In the genomic region with DNA sequence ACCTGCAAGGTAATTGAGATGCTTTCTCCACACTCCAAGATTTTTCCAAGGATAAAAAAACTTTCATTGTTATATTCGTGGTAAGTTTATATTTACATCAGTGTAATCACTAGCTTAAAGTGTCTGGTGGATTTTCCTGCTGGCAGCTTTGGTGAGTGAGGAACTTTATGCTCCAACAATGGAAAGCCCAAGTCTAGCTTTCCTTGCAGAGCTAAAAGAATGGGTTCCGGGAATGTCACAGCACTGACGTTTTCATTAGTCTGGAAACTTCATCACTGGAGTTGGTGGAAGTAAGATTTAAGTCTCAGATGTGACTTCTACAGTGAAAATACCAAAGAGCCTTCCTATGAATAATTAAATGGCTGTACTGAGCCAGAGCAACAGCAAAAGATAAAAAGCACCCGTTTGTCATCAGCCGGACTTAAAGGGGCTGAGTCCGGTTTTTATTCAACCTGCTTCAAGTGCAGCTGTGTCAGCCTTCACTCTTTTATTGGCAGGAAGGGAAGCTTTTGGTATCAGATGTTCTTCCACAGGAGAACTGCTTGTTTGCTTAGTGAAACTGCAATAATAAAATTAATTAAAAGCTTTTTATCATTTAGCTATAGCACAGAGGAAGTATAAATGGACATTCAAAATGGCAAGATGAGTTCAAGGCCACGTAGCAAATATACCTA, we compare ENCODE assay signal across 17 cellular contexts. TPM values are rescaled to one million over a fixed set of nuclear protein-coding genes. Genes with fewer than 3 reads are reported as not detected.
DNase-seq lines count a peak whose midpoint lies in the region; ATAC-seq, FAIRE-seq and TF ChIP-seq lines count a peak whose summit lies in the region.
"Had no signal": no experiment of that assay in that cellular context is flagged by ENCODE, and none has a peak within 500 bp of the region (broad histone marks: within the 10 kb centered on the region; RNA-seq: fewer than 3 reads in every experiment).

No MANE protein-coding gene starts in this region.

- H2AFZ ChIP-seq in HepG2 (ENCODE audit: low read length) (peak overlapping the region; percentile 55), hepatocyte (peak overlapping the region; percentile 29)

- no peak for TF ChIP-seq CTCF in HepG2 (CRISPR knock-in tag; IDR thresholded peaks at IDR 0.05)
- no peak for TF ChIP-seq CTCF in right lobe of liver (IDR thresholded peaks at IDR 0.05)
- TF ChIP-seq CTCF in hepatocyte (IDR thresholded peaks at IDR 0.05; ENCODE audit: poor library complexity) = no peak

- H3K79me2 ChIP-seq in HepG2 (ENCODE audit: insufficient read depth, low read length) (no peaks in the 10 kb centered on the region), hepatocyte (no peaks in the 10 kb centered on the region)

- no peak; the same call in 2 of the 3 replicates for ATAC-seq in HepG2
- no peak for ATAC-seq in right lobe of liver
- ATAC-seq in GM19351 (IDR thresholded peaks at IDR 0.05; ENCODE audit: unreplicated experiment) = no peak
- no peak for ATAC-seq in HG03095 (IDR thresholded peaks at IDR 0.05; ENCODE audit: unreplicated experiment)
- no peak for ATAC-seq in GM21526 (IDR thresholded peaks at IDR 0.05; ENCODE audit: low FRiP score, unreplicated experiment)
- ATAC-seq: activated CD8-positive, alpha-beta memory T cell treated with anti-CD3 and anti-CD28 coated beads, Interleukin-2, amount 10 ng/mL, durations not matched to agents 7 days and 5 days; natural killer cell treated with Interleukin-12 subunit alpha and Interleukin-12 subunit beta and Interleukin-15 and Interleukin-18, amount 100 ng/mL, for 72 hours had no signal

- POLR2A ChIA-PET in HepG2 (lab: Yijun Ruan, JAX) = interaction anchor here (1.5 kb wide), 1 partner anchor 47 kb away, joined by 4 read pairs; a partner anchor contains a TSS

- H3K9me2 ChIP-seq in hepatocyte (replicated peaks; ENCODE audit: insufficient read depth) = no peaks in the 10 kb centered on the region

- H3K27me3 ChIP-seq in HepG2 (ENCODE audit: control insufficient read depth in 1 of 2, insufficient read depth in 2 of 2, low read length in 2 of 2) = no peaks in the 10 kb centered on the region
- H3K27me3 ChIP-seq in right lobe of liver = no peaks in the 10 kb centered on the region
- H3K27me3 ChIP-seq in hepatocyte = no peaks in the 10 kb centered on the region

- FAIRE-seq in HepG2 (lab: Jason Lieb, UNC) = no peak
- FAIRE-seq: endometrium, G401.6, GM12891 had no signal

- H3K9me3 ChIP-seq in HepG2 (ENCODE audit: low read length) = no peaks in the 10 kb centered on the region
- H3K9me3 ChIP-seq in right lobe of liver = no peaks in the 10 kb centered on the region
- H3K9me3 ChIP-seq in hepatocyte (ENCODE audit: low read depth) = no peaks in the 10 kb centered on the region

- no peak for TF ChIP-seq EP300 in HepG2 (IDR thresholded peaks at IDR 0.05; ENCODE audit: low read depth in 2 of 2, low read length in 2 of 2)
- no peak for TF ChIP-seq EP300 in HepG2 (CRISPR knock-in tag; IDR thresholded peaks at IDR 0.05; ENCODE audit: borderline replicate concordance)

- no TSS peak for BruUV-seq in HepG2 (replicated peaks; lab: Mats Ljungman, UMichigan)

- intact Hi-C loops in HepG2 (cut with micrococcal nuclease; ENCODE audit: unreplicated experiment) = no loop called here
- intact Hi-C loops in right lobe of liver (cut with DNase I) = no loop called here

- in situ Hi-C loops in HepG2 (cut with HindIII; ENCODE audit: extremely low pct_ligation_motif_present, low pct_unique_long_range_greater_than_20kb) = no loop called here

- CTCF ChIA-PET in HepG2 (lab: Yijun Ruan, JAX; ENCODE audit: low intra/inter-chr PET ratio, low total read pairs) = no interaction called here

- no peak overlapping the region for H3K4me3 ChIP-seq in HepG2 (replicated peaks in 1 of 3; ENCODE audit: insufficient read depth in 1 of 3, low read depth in 2 of 3, low read length in 3 of 3)
- H3K4me3 ChIP-seq in right lobe of liver = no peak overlapping the region
- no peak overlapping the region for H3K4me3 ChIP-seq in hepatocyte

- peaks cover 29% of the 10 kb centered on the region for H3K4me1 ChIP-seq in HepG2 (ENCODE audit: insufficient read depth, low read length)
- no peaks in the 10 kb centered on the region for H3K4me1 ChIP-seq in right lobe of liver
- H3K4me1 ChIP-seq in hepatocyte (ENCODE audit: insufficient read depth) = no peaks in the 10 kb centered on the region

- no peak overlapping the region for H3K27ac ChIP-seq in HepG2 (ENCODE audit: extremely low read length, insufficient read depth, low read length)
- no peak overlapping the region for H3K27ac ChIP-seq in right lobe of liver
- peak overlapping the region; percentile 64 for H3K27ac ChIP-seq in hepatocyte

- no peak for TF ChIP-seq RAD21 in HepG2 (CRISPR knock-in tag; IDR thresholded peaks at IDR 0.05)

- TF ChIP-seq POLR2A in HepG2 (IDR thresholded peaks at IDR 0.05; ENCODE audit: insufficient read depth in 1 of 2, low read depth in 2 of 2, low read length in 2 of 2) (no peak), right lobe of liver (IDR thresholded peaks at IDR 0.05) (no peak)

- H3K36me3 ChIP-seq in HepG2 (replicated peaks in 1 of 2; ENCODE audit: control insufficient read depth in 1 of 2, insufficient read depth in 2 of 2, low read length in 2 of 2) (no peaks in the 10 kb centered on the region), right lobe of liver (no peaks in the 10 kb centered on the region), hepatocyte (replicated peaks; ENCODE audit: insufficient read depth, low read depth) (no peaks in the 10 kb centered on the region)

- H3K9ac ChIP-seq in HepG2 (ENCODE audit: insufficient read depth, low read depth, low read length) = no peak overlapping the region

- no peak for DNase-seq in HepG2 (ENCODE audit: low spot score)
- no peak for DNase-seq in right lobe of liver
- peak; percentile 37 for DNase-seq in OCI-M1 (lab: John Stamatoyannopoulos, UW)
- peak; percentile 17 for DNase-seq in hepatocyte (ENCODE audit: low spot score)
- no peak for DNase-seq in mucosa of gallbladder (ENCODE audit: low spot score)
- DNase-seq: activated CD4-positive, CD25-positive, alpha-beta regulatory T cell; activated CD8-positive, alpha-beta memory T cell treated with anti-CD3 and anti-CD28 coated beads, Interleukin-2, amount 10 ng/mL, durations not matched to agents 7 days and 5 days; activated effector memory CD4-positive, alpha-beta T cell treated with Interleukin-2 at 50 U/mL for 16 hours; H7; NCI-H1930 had no signal

- no peaks in the 10 kb centered on the region for H4K20me1 ChIP-seq in HepG2 (ENCODE audit: insufficient read depth, low read length)
- no peaks in the 10 kb centered on the region for H4K20me1 ChIP-seq in hepatocyte (ENCODE audit: insufficient read depth, poor library complexity, severe bottlenecking)

- H3K4me2 ChIP-seq in HepG2 (ENCODE audit: low read depth, low read length) = peak overlapping the region; percentile 44
- peak overlapping the region; percentile 36 for H3K4me2 ChIP-seq in hepatocyte

- WGBS in HepG2 (ENCODE audit: low lambda C conversion rate) = 15% methylated on average over 7 of the region's 7 CpGs
- WGBS in right lobe of liver (ENCODE audit: insufficient coverage, low coverage, low lambda C conversion rate, missing lambda C conversion rate) = 46% methylated on average over 7 of the region's 7 CpGs
- WGBS in hepatocyte (ENCODE audit: low lambda C conversion rate, missing lambda C conversion rate) = 46% methylated on average over 7 of the region's 7 CpGs

TF ChIP-seq in HepG2, 621 proteins besides CTCF, POLR2A, EP300 and RAD21:
- TF ChIP-seq, protein P1, sequence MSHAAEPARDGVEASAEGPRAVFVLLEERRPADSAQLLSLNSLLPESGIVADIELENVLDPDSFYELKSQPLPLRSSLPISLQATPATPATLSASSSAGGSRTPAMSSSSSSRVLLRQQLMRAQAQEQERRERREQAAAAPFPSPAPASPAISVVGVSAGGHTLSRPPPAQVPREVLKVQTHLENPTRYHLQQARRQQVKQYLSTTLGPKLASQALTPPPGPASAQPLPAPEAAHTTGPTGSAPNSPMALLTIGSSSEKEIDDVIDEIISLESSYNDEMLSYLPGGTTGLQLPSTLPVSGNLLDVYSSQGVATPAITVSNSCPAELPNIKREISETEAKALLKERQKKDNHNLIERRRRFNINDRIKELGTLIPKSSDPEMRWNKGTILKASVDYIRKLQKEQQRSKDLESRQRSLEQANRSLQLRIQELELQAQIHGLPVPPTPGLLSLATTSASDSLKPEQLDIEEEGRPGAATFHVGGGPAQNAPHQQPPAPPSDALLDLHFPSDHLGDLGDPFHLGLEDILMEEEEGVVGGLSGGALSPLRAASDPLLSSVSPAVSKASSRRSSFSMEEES (CRISPR knock-in tag; IDR thresholded peaks at IDR 0.05) = no peak
- 0 out of 2 replicates have a peak, but pooled peaks have one; percentile 22 for TF ChIP-seq MEF2D (CRISPR knock-in tag; IDR thresholded peaks at IDR 0.05)
- TF ChIP-seq TCF7 (IDR thresholded peaks at IDR 0.05; ENCODE audit: low read depth) = no peak

RNA-seq across cellular contexts. Expression of a gene that starts 46.5 kb away (rescaled TPM):
- total RNA-seq in HepG2 (2016; rRNA removed; fragmentation: Illumina TruSeq; extraction: Trizol) = 8.9 and 11.3 TPM in 2 replicates
- 4.2 and 5.0 TPM in 2 replicates for total RNA-seq in HepG2 (2016; cell fraction: cytosol; rRNA removed; fragmentation: Illumina TruSeq; extraction: Trizol; ENCODE audit: low read depth)
- 7.4 and 10.6 TPM in 2 replicates for total RNA-seq in HepG2 (2016; cell fraction: insoluble cytoplasmic fraction; rRNA removed; fragmentation: Illumina TruSeq; extraction: Trizol)
- total RNA-seq in HepG2 (2016; cell fraction: membrane; rRNA removed; fragmentation: Illumina TruSeq; extraction: Trizol) = 4.7 and 6.6 TPM in 2 replicates
- 5.9 and 8.2 TPM in 2 replicates for total RNA-seq in HepG2 (2016; cell fraction: nucleus; rRNA removed; fragmentation: Illumina TruSeq; extraction: Trizol)
- 10.0 and 11.4 TPM in 2 replicates for polyA plus RNA-seq in HepG2 (2011; rRNA removed)
- polyA plus RNA-seq in HepG2 (2011; cell fraction: cytosol; rRNA removed) = 10.9 and 12.3 TPM in 2 replicates
- 3.6 and 4.4 TPM in 2 replicates for polyA plus RNA-seq in HepG2 (2011; cell fraction: nucleus; rRNA removed)
- polyA plus RNA-seq in HepG2 (2012) = 6.9 and 10.2 TPM in 2 replicates
- polyA plus RNA-seq in HepG2 (2016; cell fraction: cytosol; fragmentation: Illumina TruSeq; extraction: Trizol; ENCODE audit: low read depth) = 3.7 and 4.1 TPM in 2 replicates
- 14.4 and 15.1 TPM in 2 replicates for polyA plus RNA-seq in HepG2 (2016; cell fraction: insoluble cytoplasmic fraction; fragmentation: Illumina TruSeq; extraction: Trizol; ENCODE audit: low read depth)
- 6.3 and 6.6 TPM in 2 replicates for polyA plus RNA-seq in HepG2 (2016; cell fraction: membrane; fragmentation: Illumina TruSeq; extraction: Trizol; ENCODE audit: low read depth)
- 6.6 and 9.9 TPM in 2 replicates for polyA plus RNA-seq in HepG2 (2016; cell fraction: nucleus; fragmentation: Illumina TruSeq; extraction: Trizol; ENCODE audit: insufficient read depth, low read depth)
- 0.94 and 8.3 TPM in 2 replicates for polyA minus RNA-seq in HepG2 (2011; rRNA and poly(A)+ RNA removed; ENCODE audit: low replicate concordance)
- polyA minus RNA-seq in HepG2 (2011; cell fraction: cytosol; rRNA and poly(A)+ RNA removed) = 3.9 and 4.2 TPM in 2 replicates
- 15.9 and 20.3 TPM in 2 replicates for polyA minus RNA-seq in HepG2 (2011; cell fraction: nucleus; rRNA and poly(A)+ RNA removed)
- 1 to 10 TPM in 3 of 6 experiments, under 1 TPM in 2, not detected in 1; 0.69 to 1.9 (median 1.4) TPM for total RNA-seq in right lobe of liver
- total RNA-seq in hepatocyte = 5.9 and 8.3 TPM in 2 replicates
- 9.1 and 11.2 TPM in 2 replicates for polyA plus RNA-seq in hepatocyte
- total RNA-seq in mucosa of gallbladder = 12.1 TPM

Comparison
In these comparisons a context has a peak if more than half of its experiments do, and no peak if none do; other contexts are left out.
1. DNase-seq: peak in OCI-M1 (single experiment) and hepatocyte (single experiment); none in HepG2 (single experiment), right lobe of liver (0 of 3) and mucosa of gallbladder (single experiment).